In the genomic region with DNA sequence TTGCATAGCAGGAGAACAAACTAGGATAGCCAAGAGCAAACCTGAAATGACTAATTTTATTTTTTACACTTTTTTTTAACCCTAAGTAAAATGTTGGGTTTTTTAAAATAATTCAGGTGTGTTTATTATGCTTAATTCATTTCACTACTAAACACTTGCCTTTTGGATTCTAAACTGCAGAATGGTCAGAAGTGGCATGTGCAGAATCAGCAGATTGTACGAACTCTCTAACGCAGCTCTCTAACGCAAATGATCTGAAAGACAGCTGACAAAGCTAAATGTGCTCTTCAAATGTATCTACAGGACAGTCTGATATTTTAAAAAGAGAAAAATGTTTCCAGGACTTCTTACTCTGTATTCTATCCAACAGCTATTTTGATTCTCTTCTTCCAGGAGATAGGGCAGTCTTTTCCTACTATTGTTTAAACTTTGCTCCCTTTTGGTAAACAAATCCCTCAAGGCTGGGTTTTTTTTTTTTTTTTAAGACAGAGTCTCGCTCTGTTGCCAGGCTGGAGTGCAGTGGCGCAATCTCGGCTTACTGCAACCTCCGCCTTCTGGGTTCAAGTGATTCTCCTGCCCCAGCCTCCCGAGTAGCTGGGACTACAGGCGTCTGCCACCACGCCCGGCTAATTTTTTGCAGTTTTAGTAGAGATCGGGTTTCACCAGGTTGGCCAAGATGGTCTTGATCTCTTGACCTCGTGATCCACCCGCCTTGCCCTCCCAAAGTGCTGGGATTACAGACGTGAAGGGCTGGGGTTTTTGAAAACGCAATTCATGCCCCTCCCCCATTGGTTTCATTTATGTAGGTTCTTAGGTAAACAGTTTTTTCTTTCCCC, we compare ENCODE assay signal across 8 cellular contexts. TPM values are rescaled to one million over a fixed set of nuclear protein-coding genes. Genes with fewer than 3 reads are reported as not detected.
A peak's percentile ranks its signal among the peaks of the same experiment; 100 is the strongest.
DNase-seq lines count a peak whose midpoint lies in the region; ATAC-seq and FAIRE-seq lines count a peak whose summit lies in the region.

No MANE protein-coding gene starts in this region.

- H3K9me3 Mint-ChIP-seq in T-helper 1 cell treated with Interleukin-12 subunit alpha and Interleukin-12 subunit beta and Interleukin-4 antibody, amounts not matched to agents 30 μg/mL and 1 μg/mL, for 36 hours: no peaks in the 10 kb centered on the region

- peaks cover 19% of the 10 kb centered on the region for H3K36me3 Mint-ChIP-seq in T-helper 1 cell treated with Interleukin-12 subunit alpha and Interleukin-12 subunit beta and Interleukin-4 antibody, amounts not matched to agents 30 μg/mL and 1 μg/mL, for 36 hours (ENCODE audit: low read depth)

- DNase-seq in fibroblast of gingiva (ENCODE audit: low read depth) (peak; percentile 13), pons (ENCODE audit: low spot score) (peak; percentile 43), cerebellum (ENCODE audit: low spot score) (no peak), NK-92 (lab: John Stamatoyannopoulos, UW; ENCODE audit: unreplicated experiment) (no peak), HTR-8/SVneo (ENCODE audit: insufficient read length, low spot score) (no peak)

- ATAC-seq in GM19035 (IDR thresholded peaks at IDR 0.05; ENCODE audit: unreplicated experiment): no peak

- H3K27ac Mint-ChIP-seq in T-helper 1 cell treated with Interleukin-12 subunit alpha and Interleukin-12 subunit beta and Interleukin-4 antibody, amounts not matched to agents 30 μg/mL and 1 μg/mL, for 36 hours: peak overlapping the region; percentile 95

- peak overlapping the region; percentile 92 for H3K4me3 Mint-ChIP-seq in T-helper 1 cell treated with Interleukin-12 subunit alpha and Interleukin-12 subunit beta and Interleukin-4 antibody, amounts not matched to agents 30 μg/mL and 1 μg/mL, for 36 hours

- H3K4me3 ChIP-seq in GM08714 (ENCODE audit: low read length): peak overlapping the region; percentile 88

- FAIRE-seq in HTR-8/SVneo (lab: Jason Lieb, UNC): no peak

- no peaks in the 10 kb centered on the region for H3K27me3 Mint-ChIP-seq in T-helper 1 cell treated with Interleukin-12 subunit alpha and Interleukin-12 subunit beta and Interleukin-4 antibody, amounts not matched to agents 30 μg/mL and 1 μg/mL, for 36 hours (ENCODE audit: low read depth)

- H3K4me1 Mint-ChIP-seq in T-helper 1 cell treated with Interleukin-12 subunit alpha and Interleukin-12 subunit beta and Interleukin-4 antibody, amounts not matched to agents 30 μg/mL and 1 μg/mL, for 36 hours (ENCODE audit: low read depth): peaks cover 44% of the 10 kb centered on the region

RNA-seq across cellular contexts. Expression of gene NMRK1, which starts 1.3 kb away (rescaled TPM):
- 4.9 TPM for total RNA-seq in cerebellum

RNA-seq across cellular contexts. Expression of gene OSTF1, which starts 1.7 kb away (rescaled TPM):
- total RNA-seq in cerebellum: 9.8 TPM

RNA-seq across cellular contexts. Expression of gene CARNMT1, which starts 58.6 kb away (rescaled TPM):
- 23.9 TPM for total RNA-seq in cerebellum

Comparison
In these comparisons a context has a peak if more than half of its experiments do, and no peak if none do; other contexts are left out.
1. DNase-seq: peak in fibroblast of gingiva (single experiment) and pons (single experiment); none in cerebellum (single experiment), NK-92 (single experiment) and HTR-8/SVneo (single experiment).